ENCODE assay signal across 19 cellular contexts in the genomic region with DNA sequence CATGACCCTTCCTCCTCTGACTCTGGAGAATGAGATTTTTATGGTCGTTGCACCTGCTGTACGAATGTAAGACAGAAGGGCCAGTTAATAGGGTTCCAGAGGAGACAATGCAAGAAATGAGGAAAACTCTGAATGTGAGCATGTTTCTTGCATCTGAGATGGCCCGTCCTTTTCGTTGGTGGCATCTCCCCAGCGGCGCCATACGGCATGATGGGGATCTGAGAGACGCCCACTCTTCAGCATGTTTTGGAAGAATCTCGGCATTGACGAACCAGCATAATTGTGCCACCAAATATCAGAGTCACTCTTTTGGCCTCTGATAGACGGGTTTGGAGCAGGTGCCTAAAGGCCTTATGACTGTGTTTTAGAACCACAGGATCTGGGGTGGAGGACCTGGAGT.
A peak's percentile ranks its signal among the peaks of the same experiment; 100 is the strongest.
DNase-seq lines count a peak whose midpoint lies in the region; ATAC-seq and TF ChIP-seq lines count a peak whose summit lies in the region.
"Had no signal": no experiment of that assay in that cellular context is flagged by ENCODE, and none has a peak within 500 bp of the region (broad histone marks: within the 10 kb centered on the region; RNA-seq: fewer than 3 reads in every experiment).

No MANE protein-coding gene starts in this region.

- H3K27me3 ChIP-seq in left ventricle myocardium inferior (ENCODE audit: low read depth): no peaks in the 10 kb centered on the region
- H3K27me3 ChIP-seq in heart right ventricle: no peaks in the 10 kb centered on the region

- peak overlapping the region; percentile 64 for H3K4me3 ChIP-seq in left ventricle myocardium inferior
- H3K4me3 ChIP-seq in heart right ventricle: peak overlapping the region in 1 of 10 donors; percentile 51

- 81 to 90% methylated on average over 11 of the region's 11 CpGs for WGBS in heart right ventricle, 2 donors

- peaks cover 51% of the 10 kb centered on the region for H3K4me1 ChIP-seq in left ventricle myocardium inferior
- H3K4me1 ChIP-seq in heart right ventricle: peaks cover 0 to 84% (median 5%) of the 10 kb centered on the region in 9 donors

- H3K9me3 ChIP-seq in left ventricle myocardium inferior (replicated peaks) (no peaks in the 10 kb centered on the region), heart right ventricle (no peaks in the 10 kb centered on the region)

- ATAC-seq in heart right ventricle: no peak
- ATAC-seq in HG02938 (IDR thresholded peaks at IDR 0.05; ENCODE audit: unreplicated experiment): no peak
- ATAC-seq: PC-3 had no signal

- DNase-seq in left ventricle myocardium inferior (no peak), heart right ventricle (no peak), inferior parietal cortex (ENCODE audit: extremely low spot score) (peak; percentile 55), posterior cingulate gyrus (peak in 7 of 10 donors; percentile 55 to 96 (median 72)), NCI-H146 treated with DMSO at 0.1 percent for 48 hours (lab: John Stamatoyannopoulos, UW; ENCODE audit: unreplicated experiment) (no peak), hypothalamus (lab: John Stamatoyannopoulos, UW) (no peak)
- DNase-seq in activated CD4-positive, alpha-beta T cell treated with anti-CD3 and anti-CD28 coated beads, Interleukin-2, amount 50 U/mL, for 48 hours: no peak
- DNase-seq: AML-193; CD4-positive, alpha-beta memory T cell; GF-D8; H7; KG1; NCI-H1417 treated with DMSO at 0.1 percent for 48 hours; NCI-H1930; NCI-H345; PC-3; RPMI8226 had no signal

- intact Hi-C loops in left ventricle myocardium inferior (cut with micrococcal nuclease): no loop called here
- intact Hi-C loops in heart right ventricle (cut with DNase I): no loop called here
- intact Hi-C loops in posterior cingulate gyrus (cut with DNase I): no loop called here

- TF ChIP-seq CTCF in left ventricle myocardium inferior (IDR thresholded peaks at IDR 0.05; ENCODE audit: borderline replicate concordance) (no peak), heart right ventricle (IDR thresholded peaks at IDR 0.05) (no peak)

- H3K27ac ChIP-seq in left ventricle myocardium inferior (replicated peaks) (peak overlapping the region; percentile 92), heart right ventricle (peak overlapping the region in 4 of 10 donors; percentile 15 to 87 (median 67))
- H3K27ac ChIP-seq: 22Rv1 had no signal

- H3K36me3 ChIP-seq in left ventricle myocardium inferior (no peaks in the 10 kb centered on the region), heart right ventricle (peaks cover 0 to 15% (median 0%) of the 10 kb centered on the region in 9 donors)

Comparison
In these comparisons a context has a peak if more than half of its experiments do, and no peak if none do; other contexts are left out.
1. DNase-seq: peak in inferior parietal cortex (single experiment) and posterior cingulate gyrus (7 of 10); none in left ventricle myocardium inferior (single experiment), heart right ventricle (0 of 2), NCI-H146 treated with DMSO at 0.1 percent for 48 hours (single experiment), activated CD4-positive, alpha-beta T cell treated with anti-CD3 and anti-CD28 coated beads, Interleukin-2, amount 50 U/mL, for 48 hours (0 of 2) and hypothalamus (0 of 51).